Comparison of ENCODE assay signal across 14 cellular contexts in the genomic region with DNA sequence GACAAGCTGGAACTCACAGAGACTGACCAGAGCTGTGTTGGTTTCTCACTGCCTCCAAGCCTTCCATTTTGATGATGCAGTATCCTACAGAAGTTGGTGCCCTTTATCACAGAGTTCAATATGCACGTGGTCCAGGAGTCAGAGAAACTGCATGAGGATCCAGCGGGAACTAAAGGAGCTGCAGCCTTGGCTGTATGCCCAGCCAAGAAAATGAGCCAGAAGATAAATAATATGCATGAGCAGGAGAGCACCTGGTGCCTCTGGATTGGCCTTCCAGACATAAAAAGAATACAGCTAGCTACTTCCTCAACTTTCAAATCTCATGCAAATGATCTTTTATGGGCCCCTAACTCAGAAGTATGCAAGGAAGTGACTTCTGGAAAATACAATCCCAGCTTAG. TPM values are rescaled to one million over a fixed set of nuclear protein-coding genes. Genes with fewer than 3 reads are reported as not detected.
DNase-seq lines count a peak whose midpoint lies in the region; ATAC-seq, FAIRE-seq and TF ChIP-seq lines count a peak whose summit lies in the region.
"Had no signal": no experiment of that assay in that cellular context is flagged by ENCODE, and none has a peak within 500 bp of the region (broad histone marks: within the 10 kb centered on the region; RNA-seq: fewer than 3 reads in every experiment).

No MANE protein-coding gene starts in this region.

- H4K20me1 ChIP-seq in SK-N-SH (ENCODE audit: insufficient read depth) (no peaks in the 10 kb centered on the region), endothelial cell of umbilical vein (replicated peaks; ENCODE audit: control insufficient read depth, extremely low read depth, insufficient read depth, low read length) (no peaks in the 10 kb centered on the region)

- H2AFZ ChIP-seq in SK-N-SH (ENCODE audit: low read depth), result no peak overlapping the region
- H2AFZ ChIP-seq in endothelial cell of umbilical vein (ENCODE audit: low read depth, low read length), result no peak overlapping the region

- no peak overlapping the region for H3K9ac ChIP-seq in SK-N-SH
- H3K9ac ChIP-seq in endothelial cell of umbilical vein (replicated peaks; ENCODE audit: extremely low read depth, insufficient read depth, low read length), result no peak overlapping the region

- no peak for TF ChIP-seq RAD21 in SK-N-SH (IDR thresholded peaks at IDR 0.05; ENCODE audit: low read length)

- ATAC-seq in SK-N-SH treated with all-trans-retinoic acid at 6 μM for 48 hours, result no peak
- ATAC-seq in GM18907 (IDR thresholded peaks at IDR 0.05; ENCODE audit: unreplicated experiment), result no peak
- ATAC-seq: activated naive CD8-positive, alpha-beta T cell treated with anti-CD3 and anti-CD28 coated beads, Interleukin-2, amount 50 U/mL, for 24 hours had no signal

- WGBS in SK-N-SH (ENCODE audit: low lambda C conversion rate), result 45% methylated on average over 2 of the region's 2 CpGs
- 10 to 17% methylated on average over 2 of the region's 2 CpGs for WGBS in thyroid gland, 2 donors

- H3K4me3 ChIP-seq in SK-N-SH (ENCODE audit: low read depth in 2 of 2, low read length in 1 of 2) (no peak overlapping the region), endothelial cell of umbilical vein (replicated peaks in 1 of 3; ENCODE audit: insufficient read depth in 1 of 3, low read depth in 1 of 3, low read length in 3 of 3) (no peak overlapping the region), thyroid gland (replicated peaks in 1 of 3) (no peak overlapping the region)

- no peaks in the 10 kb centered on the region for H3K9me3 ChIP-seq in SK-N-SH
- H3K9me3 ChIP-seq in endothelial cell of umbilical vein (replicated peaks; ENCODE audit: control insufficient read depth, insufficient read depth, low read length), result no peaks in the 10 kb centered on the region
- no peaks in the 10 kb centered on the region for H3K9me3 ChIP-seq in thyroid gland

- TF ChIP-seq POLR2A in endothelial cell of umbilical vein (IDR thresholded peaks at IDR 0.05; ENCODE audit: low read depth, low read length) (no peak), thyroid gland (IDR thresholded peaks at IDR 0.05) (no peak)

- FAIRE-seq in endothelial cell of umbilical vein (lab: Jason Lieb, UNC), result no peak

- H3K27me3 ChIP-seq in SK-N-SH (ENCODE audit: insufficient read depth), result no peaks in the 10 kb centered on the region
- peaks cover 0 to 2% of the 10 kb centered on the region in 2 experiments for H3K27me3 ChIP-seq in endothelial cell of umbilical vein (ENCODE audit: control insufficient read depth in 2 of 2, insufficient read depth in 2 of 2, low read length in 2 of 2)
- no peaks in the 10 kb centered on the region for H3K27me3 ChIP-seq in thyroid gland

- no peak overlapping the region for H3K27ac ChIP-seq in SK-N-SH (ENCODE audit: low read depth in 2 of 2, low read length in 1 of 2)
- H3K27ac ChIP-seq in endothelial cell of umbilical vein (ENCODE audit: insufficient read depth, low read depth, low read length), result no peak overlapping the region
- no peak overlapping the region for H3K27ac ChIP-seq in thyroid gland

- H3K4me2 ChIP-seq in SK-N-SH, result no peak overlapping the region
- no peak overlapping the region for H3K4me2 ChIP-seq in endothelial cell of umbilical vein (ENCODE audit: insufficient read depth, low read length)

- no peak for TF ChIP-seq EP300 in SK-N-SH (IDR thresholded peaks at IDR 0.05; ENCODE audit: borderline replicate concordance in 1 of 2, low read depth in 1 of 2, low read length in 1 of 2)

- no peaks in the 10 kb centered on the region for H3K79me2 ChIP-seq in SK-N-SH (ENCODE audit: insufficient read depth)
- H3K79me2 ChIP-seq in endothelial cell of umbilical vein (ENCODE audit: control insufficient read depth, insufficient read depth, low read length), result no peaks in the 10 kb centered on the region

- dilution Hi-C loops in endothelial cell of umbilical vein (cut with MboI; ENCODE audit: extremely low pct_ligation_motif_present, low sequenced_read_pairs), result no loop called here

- peaks cover 0 to 3% of the 10 kb centered on the region in 2 experiments; a peak in 1 of 4 replicates for H3K4me1 ChIP-seq in SK-N-SH (ENCODE audit: control insufficient read depth in 1 of 2, insufficient read depth in 2 of 2, low read depth in 1 of 2, low read length in 1 of 2)
- no peaks in the 10 kb centered on the region for H3K4me1 ChIP-seq in endothelial cell of umbilical vein (ENCODE audit: control insufficient read depth, extremely low read depth, insufficient read depth, low read length)
- no peaks in the 10 kb centered on the region for H3K4me1 ChIP-seq in thyroid gland

- no TSS peak for BruUV-seq in endothelial cell of umbilical vein (replicated peaks; lab: Mats Ljungman, UMichigan)

- no peaks in the 10 kb centered on the region for H3K9me1 ChIP-seq in endothelial cell of umbilical vein (replicated peaks; ENCODE audit: control insufficient read depth, extremely low read depth, insufficient read depth, low read length)

- no peak for TF ChIP-seq CTCF in SK-N-SH (IDR thresholded peaks at IDR 0.05)
- no peak for TF ChIP-seq CTCF in endothelial cell of umbilical vein (IDR thresholded peaks at IDR 0.05; ENCODE audit: extremely low read depth in 1 of 2, insufficient read depth in 1 of 2, low read depth in 1 of 2, low read length in 2 of 2)
- no peak for TF ChIP-seq CTCF in thyroid gland (IDR thresholded peaks at IDR 0.05)

- no peaks in the 10 kb centered on the region for H3K9me2 ChIP-seq in SK-N-SH

- POLR2A ChIA-PET in SK-N-SH (lab: Yijun Ruan, JAX), result no interaction called here
- POLR2A ChIA-PET in endothelial cell of umbilical vein (lab: Charles Lee), result no interaction called here

- intact Hi-C loops in endothelial cell of umbilical vein (cut with micrococcal nuclease) (no loop called here), thyroid gland (cut with DNase I) (no loop called here)

- H3K36me3 ChIP-seq in SK-N-SH (replicated peaks in 1 of 2; ENCODE audit: control insufficient read depth in 1 of 2, insufficient read depth in 2 of 2, low read length in 1 of 2) (no peaks in the 10 kb centered on the region), endothelial cell of umbilical vein (ENCODE audit: control insufficient read depth in 2 of 2, extremely low read depth in 1 of 2, insufficient read depth in 2 of 2, low read length in 2 of 2) (no peaks in the 10 kb centered on the region), thyroid gland (no peaks in the 10 kb centered on the region)

- no peak for DNase-seq in SK-N-SH
- DNase-seq in NCI-H510A (lab: John Stamatoyannopoulos, UW), result peak; percentile 56
- DNase-seq in endothelial cell of umbilical vein (ENCODE audit: low read depth, low spot score), result peak; percentile 38
- peak; percentile 29 to 53 for DNase-seq in thyroid gland
- DNase-seq in SKM-1 treated with dmso at 0.1 percent for 144 hours (lab: John Stamatoyannopoulos, UW; ENCODE audit: unreplicated experiment), result no peak
- no peak for DNase-seq in stimulated activated CD4-positive, alpha-beta T cell treated with anti-CD3 and anti-CD28 coated beads, Interleukin-4, amount 100 ng/mL, for 1 hour
- DNase-seq: activated naive CD8-positive, alpha-beta T cell treated with anti-CD3 and anti-CD28 coated beads, Interleukin-2, amount 50 U/mL, for 24 hours; GDM1; GOT3; KBM-7; nephron progenitor cell; stimulated activated CD4-positive, alpha-beta T cell treated with anti-CD3 and anti-CD28 coated beads, Interleukin-12 subunit alpha, Interleukin-12 subunit beta, amount 100 ng/mL, for 4 hours had no signal

- CTCF ChIA-PET in SK-N-SH (lab: Yijun Ruan, JAX), result interaction anchor here (1.0 to 1.9 kb wide), 6 partner anchors 12 to 210 kb away, joined by 3 to 6 read pairs (median 4); no protein-coding TSS in a partner anchor
- CTCF ChIA-PET in endothelial cell of umbilical vein (lab: Charles Lee), result interaction anchor here (1.0 to 2.2 kb wide), 8 partner anchors 9 to 833 kb away, joined by 3 to 11 read pairs (median 5); no protein-coding TSS in a partner anchor

- no peaks in the 10 kb centered on the region for H3F3A ChIP-seq in SK-N-SH (replicated peaks; ENCODE audit: insufficient read depth)

TF ChIP-seq in SK-N-SH, 30 proteins besides CTCF, POLR2A, EP300 and RAD21:
- no peak for TF ChIP-seq RCOR1 (IDR thresholded peaks at IDR 0.05; ENCODE audit: low read length)
- peak; percentile 40; the same call in 1 of the 2 replicates for TF ChIP-seq NFIC (IDR thresholded peaks at IDR 0.05; ENCODE audit: borderline replicate concordance)
- TF ChIP-seq RFX5 (IDR thresholded peaks at IDR 0.05; ENCODE audit: low read length), result no peak
- TF ChIP-seq GABPA (IDR thresholded peaks at IDR 0.05; ENCODE audit: low read depth), result no peak

TF ChIP-seq in endothelial cell of umbilical vein, 7 proteins besides CTCF, POLR2A, EP300 and RAD21:
- TF ChIP-seq MYC (IDR thresholded peaks at IDR 0.05; ENCODE audit: low read depth, low read length), result no peak
- TF ChIP-seq EZH2 (IDR thresholded peaks at IDR 0.05; ENCODE audit: borderline replicate concordance, low read depth, low read length, severe bottlenecking), result no peak
- TF ChIP-seq POLR2AphosphoS5 (IDR thresholded peaks at IDR 0.05; ENCODE audit: insufficient read depth, low read depth, low read length), result no peak
- TF ChIP-seq GATA2 (IDR thresholded peaks at IDR 0.05; ENCODE audit: insufficient read depth, insufficient read length, low read depth, low read length), result no peak
- no peak for TF ChIP-seq FOS (IDR thresholded peaks at IDR 0.05; ENCODE audit: borderline replicate concordance, insufficient read depth, low read length)
- TF ChIP-seq MAX (IDR thresholded peaks at IDR 0.05; ENCODE audit: insufficient read depth, insufficient read length), result no peak
- TF ChIP-seq JUN (IDR thresholded peaks at IDR 0.05; ENCODE audit: borderline replicate concordance, insufficient read depth, insufficient read length, low read depth), result no peak

RNA-seq across cellular contexts. Expression of gene DCLK2, which starts 44.3 kb away (rescaled TPM):
- polyA plus RNA-seq in SK-N-SH (2012; rRNA removed) (10.0 and 10.1 TPM in 2 replicates), endothelial cell of umbilical vein (1.7 TPM in 2 replicates)
- polyA plus RNA-seq in SK-N-SH (2012; cell fraction: cytosol; rRNA removed), result 11.0 and 11.4 TPM in 2 replicates
- 16.8 and 19.1 TPM in 2 replicates for polyA plus RNA-seq in SK-N-SH (2012; cell fraction: nucleus; rRNA removed)
- total RNA-seq in endothelial cell of umbilical vein (4.6 and 4.7 TPM in 2 replicates), thyroid gland (10 to 100 TPM in 3 of 4 donors, 1 to 10 TPM in 1; 6.6 to 19.7 (median 12.3) TPM)
- 1.7 and 1.8 TPM in 2 replicates for polyA plus RNA-seq in endothelial cell of umbilical vein (2011; cell fraction: cytosol; rRNA removed)
- 3.9 and 4.5 TPM in 2 replicates for polyA plus RNA-seq in endothelial cell of umbilical vein (2011; cell fraction: nucleus; rRNA removed)
- 1.7 and 1.9 TPM in 2 replicates for polyA plus RNA-seq in endothelial cell of umbilical vein (2012)
- polyA minus RNA-seq in endothelial cell of umbilical vein, result 5.4 and 7.1 TPM in 2 replicates
- 1.6 TPM for polyA minus RNA-seq in endothelial cell of umbilical vein (2011; cell fraction: cytosol; rRNA and poly(A)+ RNA removed)
- polyA minus RNA-seq in endothelial cell of umbilical vein (2011; cell fraction: nucleus; rRNA and poly(A)+ RNA removed), result 10.5 and 13.4 TPM in 2 replicates

Comparison
In these comparisons a context has a peak if more than half of its experiments do, and no peak if none do; other contexts are left out.
1. DNase-seq: peak in NCI-H510A (single experiment), endothelial cell of umbilical vein (single experiment) and thyroid gland (2 of 2); none in SK-N-SH (single experiment), SKM-1 treated with dmso at 0.1 percent for 144 hours (single experiment) and stimulated activated CD4-positive, alpha-beta T cell treated with anti-CD3 and anti-CD28 coated beads, Interleukin-4, amount 100 ng/mL, for 1 hour (single experiment).